6 cellular contexts compared by ENCODE assay signal in the genomic region with DNA sequence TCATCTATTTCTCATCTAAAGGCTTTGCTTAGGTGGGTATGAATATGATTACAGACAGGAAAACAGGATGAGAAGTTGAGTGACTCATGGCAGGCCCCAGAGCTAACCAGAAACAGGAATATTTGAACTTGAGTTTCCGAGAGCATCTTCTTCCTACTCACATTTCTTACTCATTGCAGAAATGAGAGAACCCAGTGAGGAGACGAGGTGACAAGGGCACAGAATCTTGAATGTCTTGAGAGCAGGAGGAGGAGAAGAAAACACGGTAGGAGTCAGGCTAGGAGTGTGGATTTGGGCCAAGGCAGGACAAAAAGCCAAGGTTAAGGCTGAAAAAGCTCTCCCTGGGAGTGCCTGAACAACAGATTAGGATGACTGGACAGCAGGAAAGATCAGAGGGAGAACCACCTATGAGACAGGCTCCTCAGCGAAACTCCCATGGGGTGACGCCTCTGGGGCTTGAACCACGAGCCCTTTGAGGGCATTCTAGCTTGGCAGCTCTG. TPM values are rescaled to one million over a fixed set of nuclear protein-coding genes. Genes with fewer than 3 reads are reported as not detected.
A peak's percentile ranks its signal among the peaks of the same experiment; 100 is the strongest.
DNase-seq lines count a peak whose midpoint lies in the region; ATAC-seq and TF ChIP-seq lines count a peak whose summit lies in the region.

No MANE protein-coding gene starts in this region.

- H3K27me3 Mint-ChIP-seq in stimulated activated naive B cell treated with anti-CD40 and anti-IgM and Interleukin-4, amounts not matched to agents 10 μg/mL and 1 μg/mL and 100 μg/mL, for 72 hours: no peaks in the 10 kb centered on the region

- H3K27ac ChIP-seq in mammary epithelial cell (ENCODE audit: insufficient read depth, low read depth, low read length): peak overlapping the region; percentile 73

- H3K4me3 ChIP-seq in mammary epithelial cell (replicated peaks in 1 of 3; ENCODE audit: insufficient read depth in 1 of 3, low read depth in 2 of 3, low read length in 3 of 3): no peak overlapping the region

- H2AFZ ChIP-seq in mammary epithelial cell (ENCODE audit: low read depth, low read length): peak overlapping the region; percentile 61

- peaks cover 16 to 47% of the 10 kb centered on the region in 2 donors for H3K4me1 Mint-ChIP-seq in stimulated activated naive B cell treated with anti-CD40 and anti-IgM and Interleukin-4, amounts not matched to agents 10 μg/mL and 1 μg/mL and 100 μg/mL, for 72 hours

- intact Hi-C loops in mammary epithelial cell (cut with micrococcal nuclease): no loop called here

- no peak for DNase-seq in activated CD4-positive, CD25-positive, alpha-beta regulatory T cell (lab: John Stamatoyannopoulos, UW)
- peak; percentile 87 for DNase-seq in mammary epithelial cell
- peak; percentile 28 for DNase-seq in stimulated activated naive B cell treated with anti-CD40 and anti-IgM and Interleukin-4, amounts not matched to agents 10 μg/mL and 1 μg/mL and 100 μg/mL, for 72 hours

- ATAC-seq in activated CD4-positive, CD25-positive, alpha-beta regulatory T cell treated with anti-CD3 and anti-CD28 coated beads, Interleukin-2, amount 50 U/mL, for 24 hours: peak; percentile 58 to 67
- peak; percentile 12 to 34 for ATAC-seq in stimulated activated naive B cell treated with anti-CD40 and anti-IgM and Interleukin-4, amounts not matched to agents 10 μg/mL and 1 μg/mL and 100 μg/mL, for 72 hours (replicated peaks)
- ATAC-seq in HG03175 (IDR thresholded peaks at IDR 0.05; ENCODE audit: unreplicated experiment) (no peak), GM19463 (IDR thresholded peaks at IDR 0.05; ENCODE audit: unreplicated experiment) (no peak)

- H3K36me3 ChIP-seq in mammary epithelial cell (ENCODE audit: insufficient read depth, low read length): no peaks in the 10 kb centered on the region

- peaks cover 9 to 15% of the 10 kb centered on the region in 2 donors for H3K36me3 Mint-ChIP-seq in stimulated activated naive B cell treated with anti-CD40 and anti-IgM and Interleukin-4, amounts not matched to agents 10 μg/mL and 1 μg/mL and 100 μg/mL, for 72 hours

- no peaks in the 10 kb centered on the region for H3K9me3 ChIP-seq in mammary epithelial cell (replicated peaks; ENCODE audit: insufficient read depth, low read length)

- CTCF ChIA-PET in mammary epithelial cell (lab: Charles Lee; ENCODE audit: low non-redundant PET): no interaction called here

- dilution Hi-C loops in mammary epithelial cell (cut with HindIII; ENCODE audit: low sequenced_read_pairs): no loop called here

- H3K9ac ChIP-seq in mammary epithelial cell (ENCODE audit: insufficient read depth, low read length): peak overlapping the region; percentile 42

- H3K4me2 ChIP-seq in mammary epithelial cell (ENCODE audit: insufficient read depth, low read depth, low read length): peak overlapping the region; percentile 14

- in situ Hi-C loops in mammary epithelial cell (cut with MboI; ENCODE audit: low sequenced_read_pairs in 2 of 2): no loop called here

- H3K4me3 Mint-ChIP-seq in stimulated activated naive B cell treated with anti-CD40 and anti-IgM and Interleukin-4, amounts not matched to agents 10 μg/mL and 1 μg/mL and 100 μg/mL, for 72 hours: peak overlapping the region in 1 of 2 donors; percentile 49

- peaks cover 33% of the 10 kb centered on the region for H3K79me2 ChIP-seq in mammary epithelial cell (ENCODE audit: insufficient read depth, low read length)

- H3K27me3 ChIP-seq in mammary epithelial cell (ENCODE audit: insufficient read depth, low read length): no peaks in the 10 kb centered on the region

- no peaks in the 10 kb centered on the region for H3K9me3 Mint-ChIP-seq in stimulated activated naive B cell treated with anti-CD40 and anti-IgM and Interleukin-4, amounts not matched to agents 10 μg/mL and 1 μg/mL and 100 μg/mL, for 72 hours

- H4K20me1 ChIP-seq in mammary epithelial cell (ENCODE audit: insufficient read depth, low read length): no peaks in the 10 kb centered on the region

- TF ChIP-seq CTCF in mammary epithelial cell (conservative IDR thresholded peaks at IDR 0.05 in 1 of 2, IDR thresholded peaks at IDR 0.05 in 1 of 2; ENCODE audit: extremely low read depth in 1 of 2, insufficient read depth in 1 of 2, low read depth in 1 of 2, low read length in 2 of 2): no peak

- BruUV-seq in mammary epithelial cell (replicated peaks; lab: Mats Ljungman, UMichigan): no TSS peak

- WGBS in mammary epithelial cell (ENCODE audit: low coverage, missing lambda C conversion rate): 40% methylated on average over 5 of the region's 6 CpGs

- peaks cover 10% of the 10 kb centered on the region for H3K4me1 ChIP-seq in mammary epithelial cell (ENCODE audit: insufficient read depth, low read length)

- H3K27ac Mint-ChIP-seq in stimulated activated naive B cell treated with anti-CD40 and anti-IgM and Interleukin-4, amounts not matched to agents 10 μg/mL and 1 μg/mL and 100 μg/mL, for 72 hours: peak overlapping the region; percentile 96

RNA-seq across cellular contexts. Expression of a gene that starts 3.0 kb away (rescaled TPM):
- 100 to 1,000 TPM; 380 to 517 TPM for total RNA-seq in mammary epithelial cell
- polyA plus RNA-seq in mammary epithelial cell: 977 TPM
- polyA minus RNA-seq in mammary epithelial cell: 666 TPM

RNA-seq across cellular contexts. Expression of a gene that starts 21.8 kb away (rescaled TPM):
- 10 to 100 TPM; 35.8 to 63.1 TPM for total RNA-seq in mammary epithelial cell
- 16.3 TPM for polyA plus RNA-seq in mammary epithelial cell
- 102 TPM for polyA minus RNA-seq in mammary epithelial cell

RNA-seq across cellular contexts. Expression of a gene that starts 22.8 kb away (rescaled TPM):
- 10 to 100 TPM; 35.8 to 37.0 TPM for total RNA-seq in mammary epithelial cell
- 43.2 TPM for polyA plus RNA-seq in mammary epithelial cell
- polyA minus RNA-seq in mammary epithelial cell: 28.6 TPM

RNA-seq across cellular contexts. Expression of a gene that starts 23.0 kb away (rescaled TPM):
- 10 to 100 TPM; 46.3 to 61.3 TPM for total RNA-seq in mammary epithelial cell
- polyA plus RNA-seq in mammary epithelial cell: 85.7 TPM
- 161 TPM for polyA minus RNA-seq in mammary epithelial cell

Comparison
In these comparisons a context has a peak if more than half of its experiments do, and no peak if none do; other contexts are left out.
1. ATAC-seq: peak in activated CD4-positive, CD25-positive, alpha-beta regulatory T cell treated with anti-CD3 and anti-CD28 coated beads, Interleukin-2, amount 50 U/mL, for 24 hours (2 of 2) and stimulated activated naive B cell treated with anti-CD40 and anti-IgM and Interleukin-4, amounts not matched to agents 10 μg/mL and 1 μg/mL and 100 μg/mL, for 72 hours (2 of 2); none in HG03175 (single experiment) and GM19463 (single experiment).
2. DNase-seq: peak in mammary epithelial cell (single experiment) and stimulated activated naive B cell treated with anti-CD40 and anti-IgM and Interleukin-4, amounts not matched to agents 10 μg/mL and 1 μg/mL and 100 μg/mL, for 72 hours (single experiment); none in activated CD4-positive, CD25-positive, alpha-beta regulatory T cell (0 of 4).